In genomic region chr12:131711551-131712205, GRCh38 we compare ENCODE assay signal across 8 cellular contexts. TPM values are rescaled to one million over a fixed set of nuclear protein-coding genes. Genes with fewer than 3 reads are reported as not detected.
DNase-seq lines count a peak whose midpoint lies in the region; ATAC-seq lines count a peak whose summit lies in the region.

No MANE protein-coding gene starts in this region.

- CTCF ChIA-PET in activated CD8-positive, alpha-beta memory T cell treated with anti-CD3 and anti-CD28 coated beads, Interleukin-2, amount 10 ng/mL, durations not matched to agents 7 days and 5 days (lab: Charles Lee), result no interaction called here
- CTCF ChIA-PET in activated CD8-positive, alpha-beta T cell treated with anti-CD3 and anti-CD28 coated beads, Interleukin-2, amount 10 ng/mL, durations not matched to agents 7 days and 5 days (lab: Charles Lee), result no interaction called here

- peaks cover 3% of the 10 kb centered on the region for H3K9me3 Mint-ChIP-seq in activated CD8-positive, alpha-beta memory T cell treated with anti-CD3 and anti-CD28 coated beads, Interleukin-2, amount 10 ng/mL, durations not matched to agents 7 days and 5 days (ENCODE audit: low read depth)
- H3K9me3 Mint-ChIP-seq in activated CD8-positive, alpha-beta T cell treated with anti-CD3 and anti-CD28 coated beads, Interleukin-2, amount 10 ng/mL, durations not matched to agents 7 days and 5 days (ENCODE audit: insufficient read depth), result no peaks in the 10 kb centered on the region

- no peaks in the 10 kb centered on the region for H3K9me3 ChIP-seq in iPS-18c (ENCODE audit: control insufficient read depth, insufficient read depth, low read length)

- H3K27ac ChIP-seq in substantia nigra (ENCODE audit: low read depth, low read length, poor library complexity, severe bottlenecking), result peak overlapping the region; percentile 95

- peaks cover 28% of the 10 kb centered on the region for H3K36me3 Mint-ChIP-seq in activated CD8-positive, alpha-beta memory T cell treated with anti-CD3 and anti-CD28 coated beads, Interleukin-2, amount 10 ng/mL, durations not matched to agents 7 days and 5 days
- H3K36me3 Mint-ChIP-seq in activated CD8-positive, alpha-beta T cell treated with anti-CD3 and anti-CD28 coated beads, Interleukin-2, amount 10 ng/mL, durations not matched to agents 7 days and 5 days (ENCODE audit: low read depth), result peaks cover 32% of the 10 kb centered on the region

- H3K4me3 ChIP-seq in iPS-18c (ENCODE audit: insufficient read depth, low read depth, low read length), result peak overlapping the region; percentile 96

- H3K4me1 Mint-ChIP-seq in activated CD8-positive, alpha-beta memory T cell treated with anti-CD3 and anti-CD28 coated beads, Interleukin-2, amount 10 ng/mL, durations not matched to agents 7 days and 5 days, result peaks cover 24% of the 10 kb centered on the region
- H3K4me1 Mint-ChIP-seq in activated CD8-positive, alpha-beta T cell treated with anti-CD3 and anti-CD28 coated beads, Interleukin-2, amount 10 ng/mL, durations not matched to agents 7 days and 5 days (ENCODE audit: low read depth), result peaks cover 25% of the 10 kb centered on the region

- peak overlapping the region; percentile 99 for H3K4me3 Mint-ChIP-seq in activated CD8-positive, alpha-beta memory T cell treated with anti-CD3 and anti-CD28 coated beads, Interleukin-2, amount 10 ng/mL, durations not matched to agents 7 days and 5 days
- peak overlapping the region; percentile 97 for H3K4me3 Mint-ChIP-seq in activated CD8-positive, alpha-beta T cell treated with anti-CD3 and anti-CD28 coated beads, Interleukin-2, amount 10 ng/mL, durations not matched to agents 7 days and 5 days

- ATAC-seq in activated CD8-positive, alpha-beta memory T cell treated with anti-CD3 and anti-CD28 coated beads, Interleukin-2, amount 10 ng/mL, durations not matched to agents 7 days and 5 days, result peak; percentile 13
- peak; percentile 35 for ATAC-seq in activated CD8-positive, alpha-beta T cell treated with anti-CD3 and anti-CD28 coated beads, Interleukin-2, amount 10 ng/mL, durations not matched to agents 7 days and 5 days
- ATAC-seq in GM19023 (IDR thresholded peaks at IDR 0.05; ENCODE audit: unreplicated experiment), result no peak

- DNase-seq in activated CD8-positive, alpha-beta memory T cell treated with anti-CD3 and anti-CD28 coated beads, Interleukin-2, amount 10 ng/mL, durations not matched to agents 7 days and 5 days, result no peak
- no peak for DNase-seq in activated CD8-positive, alpha-beta memory T cell treated with anti-CD3 and anti-CD28 coated beads, Interleukin-2, amount 50 U/mL, for 48 hours
- peak; percentile 37 for DNase-seq in activated CD8-positive, alpha-beta T cell treated with anti-CD3 and anti-CD28 coated beads, Interleukin-2, amount 10 ng/mL, durations not matched to agents 7 days and 5 days
- DNase-seq in substantia nigra (lab: John Stamatoyannopoulos, UW) (no peak), SIG-M5 treated with dmso at 0.1 percent for 504 hours (lab: John Stamatoyannopoulos, UW; ENCODE audit: unreplicated experiment) (no peak), NCI-H2029 treated with DMSO at 0.1 percent for 48 hours (lab: John Stamatoyannopoulos, UW) (no peak)

- POLR2A ChIA-PET in activated CD8-positive, alpha-beta T cell treated with anti-CD3 and anti-CD28 coated beads, Interleukin-2, amount 10 ng/mL, durations not matched to agents 7 days and 5 days (lab: Charles Lee), result interaction anchor here (0.6 to 1.3 kb wide), 10 partner anchors 9 to 911 kb away, joined by 3 to 12 read pairs (median 3); partner anchors contain the start of gene PUS1

- no peaks in the 10 kb centered on the region for H3K27me3 Mint-ChIP-seq in activated CD8-positive, alpha-beta memory T cell treated with anti-CD3 and anti-CD28 coated beads, Interleukin-2, amount 10 ng/mL, durations not matched to agents 7 days and 5 days
- peaks cover 2% of the 10 kb centered on the region for H3K27me3 Mint-ChIP-seq in activated CD8-positive, alpha-beta T cell treated with anti-CD3 and anti-CD28 coated beads, Interleukin-2, amount 10 ng/mL, durations not matched to agents 7 days and 5 days (ENCODE audit: low read depth)

- H3K27ac Mint-ChIP-seq in activated CD8-positive, alpha-beta memory T cell treated with anti-CD3 and anti-CD28 coated beads, Interleukin-2, amount 10 ng/mL, durations not matched to agents 7 days and 5 days, result peak overlapping the region; percentile 96
- peak overlapping the region; percentile 96 for H3K27ac Mint-ChIP-seq in activated CD8-positive, alpha-beta T cell treated with anti-CD3 and anti-CD28 coated beads, Interleukin-2, amount 10 ng/mL, durations not matched to agents 7 days and 5 days

RNA-seq across cellular contexts. Expression of gene SFSWAP, which starts 0.8 kb away (rescaled TPM):
- 10 to 100 TPM; 54.9 to 55.9 TPM for total RNA-seq in activated CD8-positive, alpha-beta memory T cell treated with anti-CD3 and anti-CD28 coated beads, Interleukin-2, amount 10 ng/mL, durations not matched to agents 7 days and 5 days
- 10 to 100 TPM; 50.4 to 53.6 TPM for total RNA-seq in activated CD8-positive, alpha-beta T cell treated with anti-CD3 and anti-CD28 coated beads, Interleukin-2, amount 10 ng/mL, durations not matched to agents 7 days and 5 days
